1 cellular context compared by ENCODE assay signal in genomic region chr1:145965119-145965744, GRCh38.
TF ChIP-seq lines count a peak whose summit lies in the region.

No MANE protein-coding gene starts in this region.

TF ChIP-seq in IMR-90, 13 proteins besides CTCF, POLR2A, EP300 and RAD21:
- TF ChIP-seq MXI1 (IDR thresholded peaks at IDR 0.05; ENCODE audit: borderline replicate concordance, low read depth, low read length) (no peak), RFX5 (IDR thresholded peaks at IDR 0.05; ENCODE audit: low read depth, low read length) (no peak), BHLHE40 (IDR thresholded peaks at IDR 0.05; ENCODE audit: low read depth, low read length) (no peak), FOS (IDR thresholded peaks at IDR 0.05; ENCODE audit: low read depth, low read length) (no peak), MAFK (IDR thresholded peaks at IDR 0.05; ENCODE audit: low read depth, low read length) (no peak), SMC3 (IDR thresholded peaks at IDR 0.05; ENCODE audit: low read depth, low read length) (no peak), ELK1 (IDR thresholded peaks at IDR 0.05; ENCODE audit: borderline replicate concordance, low read depth, low read length) (no peak), NFE2L2 (IDR thresholded peaks at IDR 0.05; ENCODE audit: low read depth, low read length) (no peak)
- TF ChIP-seq, protein P1, sequence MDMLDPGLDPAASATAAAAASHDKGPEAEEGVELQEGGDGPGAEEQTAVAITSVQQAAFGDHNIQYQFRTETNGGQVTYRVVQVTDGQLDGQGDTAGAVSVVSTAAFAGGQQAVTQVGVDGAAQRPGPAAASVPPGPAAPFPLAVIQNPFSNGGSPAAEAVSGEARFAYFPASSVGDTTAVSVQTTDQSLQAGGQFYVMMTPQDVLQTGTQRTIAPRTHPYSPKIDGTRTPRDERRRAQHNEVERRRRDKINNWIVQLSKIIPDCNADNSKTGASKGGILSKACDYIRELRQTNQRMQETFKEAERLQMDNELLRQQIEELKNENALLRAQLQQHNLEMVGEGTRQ (IDR thresholded peaks at IDR 0.05; ENCODE audit: low read depth, low read length) = no peak
TF ChIP-seq in IMR-90: peak in this region for 0.
